Comparison of ENCODE assay signal across 24 cellular contexts in genomic region chr9:87670572-87671264, GRCh38.
"Had no signal": no experiment of that assay in that cellular context is flagged by ENCODE, and none has a peak within 500 bp of the region (broad histone marks: within the 10 kb centered on the region; RNA-seq: fewer than 3 reads in every experiment).

No MANE protein-coding gene starts in this region.

- DNase-seq: activated CD4-positive, alpha-beta T cell treated with anti-CD3 and anti-CD28 coated beads, Interleukin-2, amount 10 ng/mL, durations not matched to agents 24 days and 14 days; activated CD4-positive, CD25-positive, alpha-beta regulatory T cell; activated CD8-positive, alpha-beta memory T cell treated with anti-CD3 and anti-CD28 coated beads, Interleukin-2, amount 50 U/mL, for 48 hours; activated CD8-positive, alpha-beta T cell treated with anti-CD3 and anti-CD28 coated beads for 36 hours; activated effector memory CD4-positive, alpha-beta T cell treated with Interleukin-2 at 50 U/mL for 16 hours; activated naive CD4-positive, alpha-beta T cell treated with anti-CD3 and anti-CD28 coated beads, Interleukin-2, amount 50 U/mL, for 16 hours; activated T-cell treated with anti-CD3 and anti-CD28 coated beads, Interleukin-2, amount 50 U/mL, for 48 hours; aorta; brain microvascular endothelial cell; central memory CD4-positive, alpha-beta T cell; dorsolateral prefrontal cortex; foreskin fibroblast; glutamatergic neuron; hippocampal formation; islet precursor cell; left colon; lower lobe of right lung; nucleus accumbens; posterior cingulate gyrus; stimulated activated CD4-positive, alpha-beta T cell treated with anti-CD3 and anti-CD28 coated beads, Interleukin-2, amount 100 ng/mL, for 48 hours had no signal

- H3K9me3 Mint-ChIP-seq: activated CD4-positive, alpha-beta T cell treated with anti-CD3 and anti-CD28 coated beads, Interleukin-2, amount 10 ng/mL, durations not matched to agents 24 days and 14 days; stimulated activated naive CD8-positive, alpha-beta T cell treated with anti-CD3 and anti-CD28 coated beads, Interleukin-15, Interleukin-2, amounts not matched to agents 100 ng/mL and 50 ng/mL, for 24 hours had no signal

- H3K27ac ChIP-seq: brain microvascular endothelial cell, lower lobe of right lung, tibial nerve had no signal

- H3K36me3 ChIP-seq: brain microvascular endothelial cell had no signal

- H3K4me3 Mint-ChIP-seq: activated CD4-positive, alpha-beta T cell treated with anti-CD3 and anti-CD28 coated beads, Interleukin-2, amount 10 ng/mL, durations not matched to agents 24 days and 14 days; activated CD8-positive, alpha-beta T cell treated with anti-CD3 and anti-CD28 coated beads for 36 hours; mesothelial cell of epicardium; nephron; stimulated activated naive CD8-positive, alpha-beta T cell treated with anti-CD3 and anti-CD28 coated beads, Interleukin-15, Interleukin-2, amounts not matched to agents 100 ng/mL and 50 ng/mL, for 24 hours had no signal

- ATAC-seq: activated CD8-positive, alpha-beta T cell treated with anti-CD3 and anti-CD28 coated beads for 36 hours; left colon; lower lobe of right lung had no signal

- H3K27me3 ChIP-seq: brain microvascular endothelial cell, dorsolateral prefrontal cortex, tibial nerve had no signal

- H3K27ac Mint-ChIP-seq: activated CD4-positive, alpha-beta T cell treated with anti-CD3 and anti-CD28 coated beads, Interleukin-2, amount 10 ng/mL, durations not matched to agents 24 days and 14 days; activated CD8-positive, alpha-beta T cell treated with anti-CD3 and anti-CD28 coated beads for 36 hours; mesothelial cell of epicardium; stimulated activated naive CD8-positive, alpha-beta T cell treated with anti-CD3 and anti-CD28 coated beads, Interleukin-15, Interleukin-2, amounts not matched to agents 100 ng/mL and 50 ng/mL, for 24 hours had no signal

- H3K4me1 ChIP-seq: lower lobe of right lung, tibial nerve had no signal

- H3K4me1 Mint-ChIP-seq: mesothelial cell of epicardium, nephron had no signal

- H3K4me3 ChIP-seq: dorsolateral prefrontal cortex, lower lobe of right lung, tibial nerve had no signal

- H3K27me3 Mint-ChIP-seq: activated CD4-positive, alpha-beta T cell treated with anti-CD3 and anti-CD28 coated beads, Interleukin-2, amount 10 ng/mL, durations not matched to agents 24 days and 14 days; activated CD8-positive, alpha-beta T cell treated with anti-CD3 and anti-CD28 coated beads for 36 hours had no signal
